Comparison of ENCODE assay signal across 17 cellular contexts in genomic region chr20:53394433-53394832, GRCh38.
"Had no signal": no experiment of that assay in that cellular context is flagged by ENCODE, and none has a peak within 500 bp of the region (broad histone marks: within the 10 kb centered on the region; RNA-seq: fewer than 3 reads in every experiment).

No MANE protein-coding gene starts in this region.

- H3K27ac ChIP-seq: lower lobe of right lung, suprapubic skin, thyroid gland had no signal

- H3K27ac Mint-ChIP-seq: memory B cell, mesothelial cell of epicardium, nephron, type B pancreatic cell had no signal

- ATAC-seq: esophagus mucosa, lower lobe of right lung had no signal

- H3K9me3 Mint-ChIP-seq: memory B cell, nephron, type B pancreatic cell had no signal

- H3K4me1 Mint-ChIP-seq: memory B cell had no signal

- H3K36me3 ChIP-seq: lower lobe of right lung, suprapubic skin, thyroid gland had no signal

- H3K4me3 Mint-ChIP-seq: memory B cell, mesothelial cell of epicardium, nephron, type B pancreatic cell had no signal

- H3K27me3 ChIP-seq: suprapubic skin, thyroid gland had no signal

- H3K9me3 ChIP-seq: lower lobe of right lung, suprapubic skin, thyroid gland had no signal

- H3K4me1 ChIP-seq: lower lobe of right lung, suprapubic skin, thyroid gland had no signal

- H3K4me3 ChIP-seq: lower lobe of right lung, smooth muscle cell, suprapubic skin, thyroid gland had no signal

- H3K27me3 Mint-ChIP-seq: type B pancreatic cell had no signal

- H3K36me3 Mint-ChIP-seq: type B pancreatic cell had no signal

- H3K4me2 ChIP-seq: smooth muscle cell had no signal

- DNase-seq: effector memory CD4-positive, alpha-beta T cell; kidney; left cardiac atrium; lower lobe of right lung; stimulated activated CD4-positive, alpha-beta T cell treated with anti-CD3 and anti-CD28 coated beads, Interleukin-2, amount 100 ng/mL, for 48 hours; stimulated activated naive CD4-positive, alpha-beta T cell treated with Interleukin-2 at 50 U/mL for 16 hours; thyroid gland had no signal

- FAIRE-seq: endometrium, frontal cortex, kidney, urothelium cell line had no signal
